Comparison of ENCODE assay signal across 7 cellular contexts in genomic region chr7:85030893-85031292, GRCh38.
DNase-seq lines count a peak whose midpoint lies in the region; ATAC-seq and TF ChIP-seq lines count a peak whose summit lies in the region.

No MANE protein-coding gene starts in this region.

- H3K9me3 ChIP-seq in OCI-LY3 (ENCODE audit: insufficient read depth, low read length) (no peaks in the 10 kb centered on the region), smooth muscle cell (replicated peaks; ENCODE audit: low read depth) (no peaks in the 10 kb centered on the region)

- no peak overlapping the region for H3K4me3 ChIP-seq in OCI-LY3 (ENCODE audit: low read length)
- H3K4me3 ChIP-seq in epithelial cell of proximal tubule (ENCODE audit: low read depth, low read length) = no peak overlapping the region
- H3K4me3 ChIP-seq in smooth muscle cell = no peak overlapping the region

- H3K27ac ChIP-seq in OCI-LY3 (ENCODE audit: low read length) (no peak overlapping the region), smooth muscle cell (ENCODE audit: low read depth) (peak overlapping the region; percentile 29)

- H3K27me3 ChIP-seq in OCI-LY3 (ENCODE audit: low read depth, low read length) (peaks cover 4% of the 10 kb centered on the region; the same call in 1 of the 2 replicates), smooth muscle cell (ENCODE audit: low read depth) (no peaks in the 10 kb centered on the region)

- TF ChIP-seq CTCF in GM10266 (IDR thresholded peaks at IDR 0.05; ENCODE audit: control insufficient read depth, insufficient read depth, low read depth, missing control alignments) (peak; percentile 39), OCI-LY3 (IDR thresholded peaks at IDR 0.05; ENCODE audit: low read depth, low read length) (peak; percentile 77), epithelial cell of proximal tubule (conservative IDR thresholded peaks at IDR 0.05; ENCODE audit: low read depth, low read length) (peak; percentile 58), smooth muscle cell (IDR thresholded peaks at IDR 0.05; ENCODE audit: borderline replicate concordance, insufficient read depth, poor library complexity, severe bottlenecking) (peak; percentile 71)

- H3K9ac ChIP-seq in OCI-LY3 (ENCODE audit: low read length) (no peak overlapping the region), smooth muscle cell (ENCODE audit: low read depth) (no peak overlapping the region)

- no peaks in the 10 kb centered on the region for H3K27me3 Mint-ChIP-seq in activated T-helper 1 cell treated with anti-CD3 and anti-CD28 coated beads, Interleukin-12 subunit alpha, Interleukin-12 subunit beta, Interleukin-2, Interleukin-4 antibody, amounts not matched to agents 30 ng/mL and 10 ng/mL and 1 ng/mL, durations not matched to agents 14 hours and 24 hours and 36 hours (ENCODE audit: insufficient read depth)

- H3K27ac Mint-ChIP-seq in activated T-helper 1 cell treated with anti-CD3 and anti-CD28 coated beads, Interleukin-12 subunit alpha, Interleukin-12 subunit beta, Interleukin-2, Interleukin-4 antibody, amounts not matched to agents 30 ng/mL and 10 ng/mL and 1 ng/mL, durations not matched to agents 14 hours and 24 hours and 36 hours = no peak overlapping the region

- H3K36me3 Mint-ChIP-seq in activated T-helper 1 cell treated with anti-CD3 and anti-CD28 coated beads, Interleukin-12 subunit alpha, Interleukin-12 subunit beta, Interleukin-2, Interleukin-4 antibody, amounts not matched to agents 30 ng/mL and 10 ng/mL and 1 ng/mL, durations not matched to agents 14 hours and 24 hours and 36 hours (ENCODE audit: low read depth) = no peaks in the 10 kb centered on the region

- H3K4me3 Mint-ChIP-seq in activated T-helper 1 cell treated with anti-CD3 and anti-CD28 coated beads, Interleukin-12 subunit alpha, Interleukin-12 subunit beta, Interleukin-2, Interleukin-4 antibody, amounts not matched to agents 30 ng/mL and 10 ng/mL and 1 ng/mL, durations not matched to agents 14 hours and 24 hours and 36 hours = no peak overlapping the region

- intact Hi-C loops in activated T-helper 1 cell treated with anti-CD3 and anti-CD28 coated beads, Interleukin-12 subunit alpha, Interleukin-12 subunit beta, Interleukin-2, Interleukin-4 antibody, amounts not matched to agents 30 ng/mL and 10 ng/mL and 1 ng/mL, durations not matched to agents 14 hours and 24 hours and 36 hours (cut with micrococcal nuclease) = loop anchor here (2.0 to 5.0 kb wide), 3 partner anchors 161 to 1438 kb away; no protein-coding TSS in a partner anchor

- DNase-seq in GM10266 (ENCODE audit: extremely low spot score) (no peak), epithelial cell of proximal tubule (ENCODE audit: low read depth) (no peak), smooth muscle cell (lab: John Stamatoyannopoulos, UW; ENCODE audit: unreplicated experiment) (no peak)
- no peak for DNase-seq in activated T-helper 1 cell treated with anti-CD3 and anti-CD28 coated beads, Interleukin-12 subunit alpha, Interleukin-12 subunit beta, Interleukin-2, Interleukin-4 antibody, amounts not matched to agents 30 ng/mL and 10 ng/mL and 1 ng/mL, durations not matched to agents 14 hours and 24 hours and 36 hours (ENCODE audit: low spot score)

- H3F3A ChIP-seq in smooth muscle cell (ENCODE audit: low read depth) = no peaks in the 10 kb centered on the region

- ATAC-seq in HG02610 (IDR thresholded peaks at IDR 0.05; ENCODE audit: unreplicated experiment) (peak; percentile 46), HG03457 (IDR thresholded peaks at IDR 0.05; ENCODE audit: unreplicated experiment) (no peak)

- no peaks in the 10 kb centered on the region for H3K79me2 ChIP-seq in OCI-LY3 (ENCODE audit: low read length)
- H3K79me2 ChIP-seq in smooth muscle cell (ENCODE audit: low read depth) = no peaks in the 10 kb centered on the region

- H3K9me3 Mint-ChIP-seq in activated T-helper 1 cell treated with anti-CD3 and anti-CD28 coated beads, Interleukin-12 subunit alpha, Interleukin-12 subunit beta, Interleukin-2, Interleukin-4 antibody, amounts not matched to agents 30 ng/mL and 10 ng/mL and 1 ng/mL, durations not matched to agents 14 hours and 24 hours and 36 hours = no peaks in the 10 kb centered on the region

- peaks cover 4% of the 10 kb centered on the region; the same call in 1 of the 2 replicates for H3K4me1 ChIP-seq in OCI-LY3 (ENCODE audit: low read length)
- no peaks in the 10 kb centered on the region for H3K4me1 ChIP-seq in smooth muscle cell (ENCODE audit: low read depth)

- H2AFZ ChIP-seq in OCI-LY3 (ENCODE audit: low read depth, low read length) = no peak overlapping the region
- no peak overlapping the region for H2AFZ ChIP-seq in smooth muscle cell (ENCODE audit: low read depth)

- no peaks in the 10 kb centered on the region for H4K20me1 ChIP-seq in OCI-LY3 (ENCODE audit: insufficient read depth, low read length)
- no peaks in the 10 kb centered on the region for H4K20me1 ChIP-seq in smooth muscle cell (ENCODE audit: low read depth)

- H3K36me3 ChIP-seq in OCI-LY3 (replicated peaks; ENCODE audit: low read depth, low read length) (no peaks in the 10 kb centered on the region), smooth muscle cell (ENCODE audit: low read depth) (no peaks in the 10 kb centered on the region)

- H3K4me2 ChIP-seq in OCI-LY3 (ENCODE audit: low read length) (no peak overlapping the region), smooth muscle cell (peak overlapping the region; percentile 38)

- H3K4me1 Mint-ChIP-seq in activated T-helper 1 cell treated with anti-CD3 and anti-CD28 coated beads, Interleukin-12 subunit alpha, Interleukin-12 subunit beta, Interleukin-2, Interleukin-4 antibody, amounts not matched to agents 30 ng/mL and 10 ng/mL and 1 ng/mL, durations not matched to agents 14 hours and 24 hours and 36 hours (ENCODE audit: low read depth) = no peaks in the 10 kb centered on the region
